ENCODE assay signal across 1 cellular context in genomic region chr5:62326702-62327101, GRCh38.
TF ChIP-seq lines count a peak whose summit lies in the region.

No MANE protein-coding gene starts in this region.

TF ChIP-seq in H1, 55 proteins besides CTCF, POLR2A, EP300 and RAD21 (continued from another document):
- no peak for TF ChIP-seq TAF7 (optimal IDR thresholded peaks at IDR 0.05; ENCODE audit: borderline replicate concordance, low read depth, low read length)
